In genomic region chr9:33143241-33143642, GRCh38 we compare ENCODE assay signal across 9 cellular contexts. TPM values are rescaled to one million over a fixed set of nuclear protein-coding genes. Genes with fewer than 3 reads are reported as not detected.
DNase-seq lines count a peak whose midpoint lies in the region; ATAC-seq and TF ChIP-seq lines count a peak whose summit lies in the region.
"Had no signal": no experiment of that assay in that cellular context is flagged by ENCODE, and none has a peak within 500 bp of the region (broad histone marks: within the 10 kb centered on the region; RNA-seq: fewer than 3 reads in every experiment).

No MANE protein-coding gene starts in this region.

- H3K4me3 Mint-ChIP-seq in activated T-cell treated with anti-CD3 and anti-CD28 coated beads, Interleukin-2, amount 50 U/mL, for 72 hours = peak overlapping the region; percentile 37 to 43
- H3K4me3 Mint-ChIP-seq in T-cell = peak overlapping the region; percentile 46 to 79 (median 63)
- H3K4me3 Mint-ChIP-seq in immature natural killer cell = peak overlapping the region; percentile 78 to 91 (median 83)
- H3K4me3 Mint-ChIP-seq in type B pancreatic cell = peak overlapping the region; percentile 40

- POLR2A ChIA-PET in T-cell (lab: Charles Lee) = interaction anchor here in 1 of 2 donors (1.1 to 1.5 kb wide), 3 partner anchors 8 to 19 kb away, joined by 3 to 5 read pairs (median 4); no protein-coding TSS in a partner anchor

- H3K4me1 Mint-ChIP-seq in activated T-cell treated with anti-CD3 and anti-CD28 coated beads, Interleukin-2, amount 50 U/mL, for 72 hours (ENCODE audit: low read depth) = peaks cover 87% of the 10 kb centered on the region
- H3K4me1 Mint-ChIP-seq in T-cell (peaks cover 89 to 95% (median 91%) of the 10 kb centered on the region in 3 donors), immature natural killer cell (peaks cover 97 to 100% of the 10 kb centered on the region in 2 donors), type B pancreatic cell (ENCODE audit: unreplicated experiment) (peaks cover 44% of the 10 kb centered on the region)

- peaks cover 0 to 3% of the 10 kb centered on the region in 2 donors for H3K36me3 Mint-ChIP-seq in activated T-cell treated with anti-CD3 and anti-CD28 coated beads, Interleukin-2, amount 50 U/mL, for 72 hours (ENCODE audit: insufficient read depth in 2 of 2)
- peaks cover 11% of the 10 kb centered on the region for H3K36me3 Mint-ChIP-seq in T-cell
- peaks cover 0 to 13% (median 5%) of the 10 kb centered on the region in 3 donors for H3K36me3 Mint-ChIP-seq in immature natural killer cell
- H3K36me3 Mint-ChIP-seq in type B pancreatic cell = peaks cover 12% of the 10 kb centered on the region

- CTCF ChIA-PET in T-cell (lab: Charles Lee) = interaction anchor here (0.6 to 1.2 kb wide), 2 partner anchors 8 to 1144 kb away, joined by 3 read pairs; no protein-coding TSS in a partner anchor

- no peaks in the 10 kb centered on the region for H3K9me3 Mint-ChIP-seq in activated T-cell treated with anti-CD3 and anti-CD28 coated beads, Interleukin-2, amount 50 U/mL, for 72 hours
- H3K9me3 Mint-ChIP-seq in T-cell = no peaks in the 10 kb centered on the region
- no peaks in the 10 kb centered on the region for H3K9me3 Mint-ChIP-seq in immature natural killer cell
- no peaks in the 10 kb centered on the region for H3K9me3 Mint-ChIP-seq in type B pancreatic cell

- H3K27me3 Mint-ChIP-seq in activated T-cell treated with anti-CD3 and anti-CD28 coated beads, Interleukin-2, amount 50 U/mL, for 72 hours (ENCODE audit: low read depth) = no peaks in the 10 kb centered on the region
- H3K27me3 Mint-ChIP-seq in T-cell (no peaks in the 10 kb centered on the region), immature natural killer cell (ENCODE audit: low read depth in 3 of 3) (peaks cover 14 to 24% (median 24%) of the 10 kb centered on the region in 3 donors), type B pancreatic cell (no peaks in the 10 kb centered on the region)

- no peak for DNase-seq in activated T-cell treated with anti-CD3 and anti-CD28 coated beads, Interleukin-2, amount 50 U/mL, for 72 hours
- DNase-seq in activated T-cell treated with anti-CD3 and anti-CD28 coated beads for 4 hours = no peak
- DNase-seq in T-cell = no peak
- peak; percentile 54 to 63 (median 57) for DNase-seq in immature natural killer cell
- DNase-seq in type B pancreatic cell (ENCODE audit: extremely low spot score, unreplicated experiment) = no peak
- DNase-seq in effector CD8-positive, alpha-beta T cell (lab: John Stamatoyannopoulos, UW) = no peak

- peak; percentile 53 to 64 for ATAC-seq in activated T-cell treated with anti-CD3 and anti-CD28 coated beads, Interleukin-2, amount 50 U/mL, for 72 hours (replicated peaks in 1 of 2)
- ATAC-seq in T-cell (replicated peaks in 1 of 4) (peak in 1 of 4 experiments; percentile 28), HG03175 (IDR thresholded peaks at IDR 0.05; ENCODE audit: unreplicated experiment) (no peak), HG03342 (IDR thresholded peaks at IDR 0.05; ENCODE audit: unreplicated experiment) (no peak)
- ATAC-seq: Panc1 had no signal

- TF ChIP-seq CTCF in type B pancreatic cell (conservative IDR thresholded peaks at IDR 0.05) = no peak

- peak overlapping the region; percentile 25 for H3K27ac Mint-ChIP-seq in activated T-cell treated with anti-CD3 and anti-CD28 coated beads, Interleukin-2, amount 50 U/mL, for 72 hours
- H3K27ac Mint-ChIP-seq in T-cell = peak overlapping the region; percentile 94 to 98
- peak overlapping the region; percentile 94 to 98 (median 96) for H3K27ac Mint-ChIP-seq in immature natural killer cell
- peak overlapping the region; percentile 78 for H3K27ac Mint-ChIP-seq in type B pancreatic cell

RNA-seq across cellular contexts. Expression of gene B4GALT1, which starts 23.9 kb away (rescaled TPM):
- 10 to 100 TPM; 72.2 to 91.9 TPM for total RNA-seq in activated T-cell treated with anti-CD3 and anti-CD28 coated beads, Interleukin-2, amount 50 U/mL, for 72 hours
- total RNA-seq in T-cell = 10 to 100 TPM; 33.2 to 85.3 (median 44.1) TPM
- polyA plus RNA-seq in immature natural killer cell = 10 to 100 TPM; 21.7 to 49.2 (median 44.2) TPM
- total RNA-seq in type B pancreatic cell (ENCODE audit: low replicate concordance) = 91.9 and 150 TPM in 2 replicates

Comparison
In these comparisons a context has a peak if more than half of its experiments do, and no peak if none do; other contexts are left out.
1. ATAC-seq: peak in activated T-cell treated with anti-CD3 and anti-CD28 coated beads, Interleukin-2, amount 50 U/mL, for 72 hours (2 of 2); none in HG03175 (single experiment) and HG03342 (single experiment).
2. DNase-seq: peak in immature natural killer cell (3 of 3); none in activated T-cell treated with anti-CD3 and anti-CD28 coated beads, Interleukin-2, amount 50 U/mL, for 72 hours (0 of 2), activated T-cell treated with anti-CD3 and anti-CD28 coated beads for 4 hours (single experiment), T-cell (0 of 34), type B pancreatic cell (single experiment) and effector CD8-positive, alpha-beta T cell (single experiment).
3. H3K27ac Mint-ChIP-seq: peak in every context shown above with its lines; median percentile 96 in immature natural killer cell; 96 in T-cell; 78 in type B pancreatic cell; 25 in activated T-cell treated with anti-CD3 and anti-CD28 coated beads, Interleukin-2, amount 50 U/mL, for 72 hours.
4. Peak in every context shown above with its lines, with median percentiles within 50 percentile points of each other: H3K4me3 Mint-ChIP-seq.